ENCODE assay signal across 8 cellular contexts in genomic region chr9:62800451-62801371, GRCh38.
DNase-seq lines count a peak whose midpoint lies in the region; ATAC-seq lines count a peak whose summit lies in the region.
"Not testable (repeated sequence)": the region's sequence is repeated elsewhere in the genome, so short reads cannot be mapped to it uniquely, and the experiment has no call there.

No MANE protein-coding gene starts in this region.

- H3K36me3 ChIP-seq in mucosa of rectum (ENCODE audit: control insufficient read depth in 2 of 2, insufficient read depth in 2 of 2, low read length in 2 of 2) = not testable (repeated sequence)

- peak; percentile 57 for DNase-seq in Ammon's horn (ENCODE audit: low spot score)
- DNase-seq in LHCN-M2 (ENCODE audit: low read depth) = peak; percentile 9
- DNase-seq in activated CD8-positive, alpha-beta memory T cell treated with anti-CD3 and anti-CD28 coated beads, Interleukin-2, amount 50 U/mL, for 48 hours = peak; percentile 80
- peak; percentile 29 for DNase-seq in cerebellar cortex (ENCODE audit: low spot score)
- peak; percentile 45 for DNase-seq in left ventricle myocardium superior
- peak; percentile 12 for DNase-seq in stimulated activated CD4-positive, alpha-beta T cell treated with anti-CD3 and anti-CD28 coated beads, Interleukin-1b, Interleukin-23, amount 100 ng/mL, for 48 hours

- H3K4me1 ChIP-seq in mucosa of rectum (ENCODE audit: control insufficient read depth in 2 of 2, insufficient read depth in 2 of 2, low read length in 2 of 2) = not testable (repeated sequence)

- peak overlapping the region; percentile 36 to 63 for H3K4me3 ChIP-seq in mucosa of rectum (ENCODE audit: low read length in 2 of 2)

- intact Hi-C loops in left ventricle myocardium superior (cut with micrococcal nuclease) = not testable (repeated sequence)

- peak overlapping the region; percentile 29 to 48 for H3K27ac ChIP-seq in mucosa of rectum (ENCODE audit: low read depth in 2 of 2, low read length in 2 of 2)

- H3K9me3 ChIP-seq in mucosa of rectum (ENCODE audit: control insufficient read depth in 2 of 2, low read length in 2 of 2) = not testable (repeated sequence)

- H3K27me3 ChIP-seq in mucosa of rectum (ENCODE audit: control insufficient read depth in 2 of 2, insufficient read depth in 2 of 2, low read length in 2 of 2) = peaks cover 11 to 15% of the 10 kb centered on the region in 2 donors

- H3K9ac ChIP-seq in mucosa of rectum (ENCODE audit: low read depth in 1 of 2, low read length in 2 of 2) = peak overlapping the region in 1 of 2 donors; percentile 52

- peak; percentile 17 for ATAC-seq in GM19438 (IDR thresholded peaks at IDR 0.05; ENCODE audit: low read depth, unreplicated experiment)
- peak; percentile 6 for ATAC-seq in left ventricle myocardium superior

Comparison
In these comparisons a context has a peak if more than half of its experiments do, and no peak if none do; other contexts are left out.
1. Peak in every context shown above with its lines: DNase-seq, ATAC-seq, H3K4me3 ChIP-seq and H3K27ac ChIP-seq.
2. DNase-seq: peak in every context shown above with its lines; median percentile 80 in activated CD8-positive, alpha-beta memory T cell treated with anti-CD3 and anti-CD28 coated beads, Interleukin-2, amount 50 U/mL, for 48 hours; 57 in Ammon's horn; 45 in left ventricle myocardium superior; 29 in cerebellar cortex; 12 in stimulated activated CD4-positive, alpha-beta T cell treated with anti-CD3 and anti-CD28 coated beads, Interleukin-1b, Interleukin-23, amount 100 ng/mL, for 48 hours; 9 in LHCN-M2.